ENCODE assay signal across 1 cellular context in genomic region chr12:55850893-55851292, GRCh38.
TF ChIP-seq lines count a peak whose summit lies in the region.

No MANE protein-coding gene starts in this region.

TF ChIP-seq in WTC11, 78 proteins besides CTCF, POLR2A, EP300 and RAD21 (continued from another document):
- TF ChIP-seq, protein P1, sequence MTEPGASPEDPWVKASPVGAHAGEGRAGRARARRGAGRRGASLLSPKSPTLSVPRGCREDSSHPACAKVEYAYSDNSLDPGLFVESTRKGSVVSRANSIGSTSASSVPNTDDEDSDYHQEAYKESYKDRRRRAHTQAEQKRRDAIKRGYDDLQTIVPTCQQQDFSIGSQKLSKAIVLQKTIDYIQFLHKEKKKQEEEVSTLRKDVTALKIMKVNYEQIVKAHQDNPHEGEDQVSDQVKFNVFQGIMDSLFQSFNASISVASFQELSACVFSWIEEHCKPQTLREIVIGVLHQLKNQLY (CRISPR knock-in tag; IDR thresholded peaks at IDR 0.05): no peak
- TF ChIP-seq FOXP1 (CRISPR knock-in tag; IDR thresholded peaks at IDR 0.05; ENCODE audit: borderline replicate concordance) (no peak), HMGA2 (CRISPR knock-in tag; IDR thresholded peaks at IDR 0.05) (no peak), ZNF396 (CRISPR knock-in tag; IDR thresholded peaks at IDR 0.05; ENCODE audit: borderline replicate concordance) (no peak), MXD4 (CRISPR knock-in tag; IDR thresholded peaks at IDR 0.05; ENCODE audit: borderline replicate concordance) (no peak), ZNF671 (CRISPR knock-in tag; IDR thresholded peaks at IDR 0.05) (no peak), SMAD3 (CRISPR knock-in tag; IDR thresholded peaks at IDR 0.05; ENCODE audit: borderline replicate concordance) (no peak), ZNF423 (CRISPR knock-in tag; IDR thresholded peaks at IDR 0.05) (no peak), IRF1 (CRISPR knock-in tag; IDR thresholded peaks at IDR 0.05) (no peak), ZNF416 (CRISPR knock-in tag; IDR thresholded peaks at IDR 0.05) (no peak), ZSCAN18 (CRISPR knock-in tag; IDR thresholded peaks at IDR 0.05) (no peak), SMAD4 (CRISPR knock-in tag; IDR thresholded peaks at IDR 0.05) (no peak), ATF2 (CRISPR knock-in tag; IDR thresholded peaks at IDR 0.05; ENCODE audit: borderline replicate concordance, low read depth) (no peak)
- TF ChIP-seq, protein P2, sequence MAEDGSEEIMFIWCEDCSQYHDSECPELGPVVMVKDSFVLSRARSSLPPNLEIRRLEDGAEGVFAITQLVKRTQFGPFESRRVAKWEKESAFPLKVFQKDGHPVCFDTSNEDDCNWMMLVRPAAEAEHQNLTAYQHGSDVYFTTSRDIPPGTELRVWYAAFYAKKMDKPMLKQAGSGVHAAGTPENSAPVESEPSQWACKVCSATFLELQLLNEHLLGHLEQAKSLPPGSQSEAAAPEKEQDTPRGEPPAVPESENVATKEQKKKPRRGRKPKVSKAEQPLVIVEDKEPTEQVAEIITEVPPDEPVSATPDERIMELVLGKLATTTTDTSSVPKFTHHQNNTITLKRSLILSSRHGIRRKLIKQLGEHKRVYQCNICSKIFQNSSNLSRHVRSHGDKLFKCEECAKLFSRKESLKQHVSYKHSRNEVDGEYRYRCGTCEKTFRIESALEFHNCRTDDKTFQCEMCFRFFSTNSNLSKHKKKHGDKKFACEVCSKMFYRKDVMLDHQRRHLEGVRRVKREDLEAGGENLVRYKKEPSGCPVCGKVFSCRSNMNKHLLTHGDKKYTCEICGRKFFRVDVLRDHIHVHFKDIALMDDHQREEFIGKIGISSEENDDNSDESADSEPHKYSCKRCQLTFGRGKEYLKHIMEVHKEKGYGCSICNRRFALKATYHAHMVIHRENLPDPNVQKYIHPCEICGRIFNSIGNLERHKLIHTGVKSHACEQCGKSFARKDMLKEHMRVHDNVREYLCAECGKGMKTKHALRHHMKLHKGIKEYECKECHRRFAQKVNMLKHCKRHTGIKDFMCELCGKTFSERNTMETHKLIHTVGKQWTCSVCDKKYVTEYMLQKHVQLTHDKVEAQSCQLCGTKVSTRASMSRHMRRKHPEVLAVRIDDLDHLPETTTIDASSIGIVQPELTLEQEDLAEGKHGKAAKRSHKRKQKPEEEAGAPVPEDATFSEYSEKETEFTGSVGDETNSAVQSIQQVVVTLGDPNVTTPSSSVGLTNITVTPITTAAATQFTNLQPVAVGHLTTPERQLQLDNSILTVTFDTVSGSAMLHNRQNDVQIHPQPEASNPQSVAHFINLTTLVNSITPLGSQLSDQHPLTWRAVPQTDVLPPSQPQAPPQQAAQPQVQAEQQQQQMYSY (CRISPR knock-in tag; IDR thresholded peaks at IDR 0.05): no peak
